ENCODE assay signal across 25 cellular contexts in genomic region chr4:52889354-52889753, GRCh38. TPM values are rescaled to one million over a fixed set of nuclear protein-coding genes. Genes with fewer than 3 reads are reported as not detected.
"Had no signal": no experiment of that assay in that cellular context is flagged by ENCODE, and none has a peak within 500 bp of the region (broad histone marks: within the 10 kb centered on the region; RNA-seq: fewer than 3 reads in every experiment).

No MANE protein-coding gene starts in this region.

- H3K9me3 ChIP-seq: gastroesophageal sphincter, right lobe of liver, thoracic aorta had no signal

- H3K4me1 ChIP-seq: breast epithelium, gastroesophageal sphincter, right lobe of liver had no signal

- H3K4me3 ChIP-seq: breast epithelium, gastroesophageal sphincter, ovary, right lobe of liver, thoracic aorta had no signal

- DNase-seq: activated CD4-positive, alpha-beta T cell treated with anti-CD3 and anti-CD28 coated beads, Interleukin-2, amount 50 U/mL, for 1 hour; activated CD8-positive, alpha-beta memory T cell treated with anti-CD3 and anti-CD28 coated beads, Interleukin-2, amount 50 U/mL, for 48 hours; activated effector memory CD4-positive, alpha-beta T cell treated with anti-CD3 and anti-CD28 coated beads, Interleukin-2, amount 50 U/mL, for 16 hours; activated naive CD4-positive, alpha-beta T cell treated with anti-CD3 and anti-CD28 coated beads, Interleukin-2, amount 10 ng/mL, durations not matched to agents 7 days and 5 days; amniotic stem cell; central memory CD4-positive, alpha-beta T cell; hippocampal formation; naive thymus-derived CD4-positive, alpha-beta T cell; ovary; right lobe of liver; stimulated activated CD4-positive, alpha-beta T cell treated with anti-CD3 and anti-CD28 coated beads, Interleukin-2, amount 100 ng/mL, for 48 hours; SW 1271; T-helper 9 cell; trophoblast cell had no signal

- H3K27me3 Mint-ChIP-seq: activated naive CD4-positive, alpha-beta T cell treated with anti-CD3 and anti-CD28 coated beads, Interleukin-2, amount 10 ng/mL, durations not matched to agents 7 days and 5 days; naive thymus-derived CD4-positive, alpha-beta T cell; progenitor cell of endocrine pancreas; stimulated activated naive CD8-positive, alpha-beta T cell treated with anti-CD3 and anti-CD28 coated beads, Interleukin-15, Interleukin-2, amounts not matched to agents 100 ng/mL and 50 ng/mL, for 24 hours had no signal

- FAIRE-seq: astrocyte, endothelial cell of umbilical vein, TTC549, urothelium cell line had no signal

- H3K4me3 Mint-ChIP-seq: activated naive CD4-positive, alpha-beta T cell treated with anti-CD3 and anti-CD28 coated beads, Interleukin-2, amount 10 ng/mL, durations not matched to agents 7 days and 5 days; mesothelial cell of epicardium; naive thymus-derived CD4-positive, alpha-beta T cell; stimulated activated naive CD8-positive, alpha-beta T cell treated with anti-CD3 and anti-CD28 coated beads, Interleukin-15, Interleukin-2, amounts not matched to agents 100 ng/mL and 50 ng/mL, for 24 hours had no signal

- ATAC-seq: gastroesophageal sphincter; naive thymus-derived CD4-positive, alpha-beta T cell; right lobe of liver had no signal

- H3K36me3 ChIP-seq: breast epithelium, ovary, right lobe of liver, thoracic aorta had no signal

- H3K27ac ChIP-seq: breast epithelium, gastroesophageal sphincter, ovary, right lobe of liver, thoracic aorta, VCaP had no signal

- H3K27ac Mint-ChIP-seq: activated naive CD4-positive, alpha-beta T cell treated with anti-CD3 and anti-CD28 coated beads, Interleukin-2, amount 10 ng/mL, durations not matched to agents 7 days and 5 days; mesothelial cell of epicardium; naive thymus-derived CD4-positive, alpha-beta T cell; progenitor cell of endocrine pancreas; stimulated activated naive CD8-positive, alpha-beta T cell treated with anti-CD3 and anti-CD28 coated beads, Interleukin-15, Interleukin-2, amounts not matched to agents 100 ng/mL and 50 ng/mL, for 24 hours had no signal

RNA-seq across cellular contexts. Expression of gene RASL11B, which starts 27.2 kb away (rescaled TPM):
- total RNA-seq: endothelial cell of umbilical vein had no signal
